ENCODE assay signal across 6 cellular contexts in the genomic region with DNA sequence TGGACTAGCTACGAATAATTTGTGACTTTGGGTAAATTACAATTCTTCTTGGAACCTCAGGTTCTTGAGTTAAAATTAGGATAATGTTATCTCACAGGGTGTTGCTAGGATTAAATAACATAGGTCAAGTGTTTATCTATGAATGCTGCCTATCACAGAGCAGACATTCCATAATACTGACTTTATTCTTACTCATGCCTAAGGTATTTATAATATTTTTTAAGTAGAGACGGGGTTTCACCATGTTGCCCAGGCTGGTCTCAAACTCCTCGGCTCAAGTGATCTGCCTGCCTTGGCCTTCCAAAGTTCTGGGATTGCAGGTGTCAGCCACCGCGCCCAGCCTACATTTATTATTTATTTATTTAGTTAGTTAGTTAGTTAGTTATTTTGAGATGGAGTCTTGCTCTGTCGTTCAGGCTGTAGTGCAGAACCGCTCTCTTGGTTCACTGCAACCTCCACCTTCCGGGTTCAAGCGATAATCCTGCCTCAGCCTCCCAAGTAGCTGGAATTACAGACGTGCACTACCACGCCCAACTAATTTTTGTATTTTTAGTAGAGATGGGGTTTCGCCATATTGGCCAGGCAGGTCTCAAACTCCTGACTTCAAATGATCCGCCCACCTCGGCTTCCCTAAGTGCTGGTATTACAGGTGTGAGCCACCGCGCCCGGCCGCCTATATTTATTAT. TPM values are rescaled to one million over a fixed set of nuclear protein-coding genes. Genes with fewer than 3 reads are reported as not detected.
DNase-seq lines count a peak whose midpoint lies in the region; ATAC-seq, FAIRE-seq and TF ChIP-seq lines count a peak whose summit lies in the region.

No MANE protein-coding gene starts in this region.

- no peak for FAIRE-seq in HTR-8/SVneo (lab: Jason Lieb, UNC)
- FAIRE-seq in bronchial epithelial cell (lab: Jason Lieb, UNC) = no peak

- DNase-seq in HTR-8/SVneo (ENCODE audit: insufficient read length, low spot score) = peak; percentile 39
- DNase-seq in bronchial epithelial cell (ENCODE audit: low read depth) = peak; percentile 80
- no peak for DNase-seq in omental fat pad (ENCODE audit: low spot score)
- DNase-seq in activated CD8-positive, alpha-beta memory T cell treated with anti-CD3 and anti-CD28 coated beads, Interleukin-2, amount 50 U/mL, for 48 hours = no peak
- DNase-seq in superior temporal gyrus (ENCODE audit: extremely low spot score) = no peak

- peak overlapping the region; percentile 80 for H3K4me3 ChIP-seq in bronchial epithelial cell (ENCODE audit: low read depth, low read length)

- no peaks in the 10 kb centered on the region for H3K27me3 ChIP-seq in bronchial epithelial cell (ENCODE audit: control insufficient read depth, insufficient read depth, low read length)

- no peaks in the 10 kb centered on the region for H3K36me3 ChIP-seq in bronchial epithelial cell (ENCODE audit: control insufficient read depth, insufficient read depth, low read length)

- TF ChIP-seq CTCF in bronchial epithelial cell (IDR thresholded peaks at IDR 0.05; ENCODE audit: insufficient read depth, low read length, severe bottlenecking) (no peak), omental fat pad (IDR thresholded peaks at IDR 0.05) (no peak)

- ATAC-seq in omental fat pad (ENCODE audit: low FRiP score) (peak; percentile 21), HG03175 (IDR thresholded peaks at IDR 0.05; ENCODE audit: unreplicated experiment) (no peak)

RNA-seq across cellular contexts. Expression of a gene that starts 0.7 kb away (rescaled TPM):
- total RNA-seq in bronchial epithelial cell (33.3 and 34.5 TPM in 2 replicates), omental fat pad (100 to 1,000 TPM in 1 of 4 donors, 10 to 100 TPM in 3; 85.6 to 105 (median 93.7) TPM)

RNA-seq across cellular contexts. Expression of a gene that starts 3.8 kb away (rescaled TPM):
- total RNA-seq in bronchial epithelial cell (50.6 and 58.2 TPM in 2 replicates), omental fat pad (10 to 100 TPM; 52.2 to 89.6 (median 81.7) TPM)

RNA-seq across cellular contexts. Expression of a gene that starts 56.9 kb away (rescaled TPM):
- total RNA-seq in bronchial epithelial cell (17.1 and 20.2 TPM in 2 replicates), omental fat pad (10 to 100 TPM; 12.1 to 26.6 (median 19.3) TPM)

RNA-seq across cellular contexts. Expression of a gene that starts 57.0 kb away (rescaled TPM):
- 21.4 and 28.2 TPM in 2 replicates for total RNA-seq in bronchial epithelial cell
- total RNA-seq in omental fat pad = 10 to 100 TPM; 24.6 to 41.9 (median 28.6) TPM

Comparison
In these comparisons a context has a peak if more than half of its experiments do, and no peak if none do; other contexts are left out.
1. DNase-seq: peak in HTR-8/SVneo (single experiment) and bronchial epithelial cell (single experiment); none in omental fat pad (single experiment), activated CD8-positive, alpha-beta memory T cell treated with anti-CD3 and anti-CD28 coated beads, Interleukin-2, amount 50 U/mL, for 48 hours (single experiment) and superior temporal gyrus (single experiment).